9 cellular contexts compared by ENCODE assay signal in the genomic region with DNA sequence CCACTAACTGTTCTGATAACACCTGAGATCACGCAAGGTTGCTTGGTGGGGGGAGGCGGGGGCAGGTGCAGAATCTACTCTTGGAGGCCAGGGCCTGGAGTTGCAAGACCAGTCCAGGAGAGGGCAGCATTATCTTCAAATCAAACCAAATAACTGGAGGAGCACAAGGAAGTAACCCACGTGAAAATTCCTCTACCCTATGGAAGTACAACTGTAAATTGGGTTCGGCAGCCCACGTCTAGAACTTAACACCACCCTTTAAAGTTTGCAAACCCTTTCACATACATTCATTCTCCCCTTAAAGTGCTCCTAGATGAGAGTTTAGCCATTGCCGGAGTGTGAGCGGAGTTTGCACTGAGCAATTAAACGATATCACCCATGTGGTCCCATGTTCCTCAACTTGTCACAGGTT. TPM values are rescaled to one million over a fixed set of nuclear protein-coding genes. Genes with fewer than 3 reads are reported as not detected.
DNase-seq lines count a peak whose midpoint lies in the region; ATAC-seq lines count a peak whose summit lies in the region.
"Had no signal": no experiment of that assay in that cellular context is flagged by ENCODE, and none has a peak within 500 bp of the region (broad histone marks: within the 10 kb centered on the region; RNA-seq: fewer than 3 reads in every experiment).

No MANE protein-coding gene starts in this region.

- peak; percentile 68 for ATAC-seq in HG03095 (IDR thresholded peaks at IDR 0.05; ENCODE audit: unreplicated experiment)

- no peak overlapping the region for H3K4me3 Mint-ChIP-seq in activated CD4-positive, alpha-beta T cell treated with anti-CD3 and anti-CD28 coated beads, Interleukin-2, amount 10 ng/mL, durations not matched to agents 7 days and 5 days
- H3K4me3 Mint-ChIP-seq: activated naive CD8-positive, alpha-beta T cell had no signal

- H3K4me1 Mint-ChIP-seq in activated CD4-positive, alpha-beta T cell treated with anti-CD3 and anti-CD28 coated beads, Interleukin-2, amount 10 ng/mL, durations not matched to agents 7 days and 5 days = peaks cover 10% of the 10 kb centered on the region

- peak; percentile 50 for DNase-seq in DMS153 treated with DMSO at 0.1 percent for 48 hours (lab: John Stamatoyannopoulos, UW; ENCODE audit: unreplicated experiment)
- peak; percentile 45 to 52 for DNase-seq in NCI-H524 (lab: John Stamatoyannopoulos, UW)
- peak; percentile 79 for DNase-seq in activated CD4-positive, alpha-beta T cell treated with anti-CD3 and anti-CD28 coated beads, Interleukin-2, amount 10 ng/mL, durations not matched to agents 7 days and 5 days
- peak; percentile 57 to 74 for DNase-seq in dermis microvascular lymphatic vessel endothelial cell (ENCODE audit: low read depth in 2 of 2)
- DNase-seq in medulla oblongata (ENCODE audit: extremely low spot score) = peak; percentile 77
- DNase-seq in stimulated activated CD4-positive, alpha-beta T cell treated with anti-CD3 and anti-CD28 coated beads, TNF-alpha, amount 100 ng/mL, for 4 hours (ENCODE audit: low read depth in 3 of 3) = peak; percentile 31 to 50 (median 47)
- no peak for DNase-seq in cerebellar nuclear complex (lab: John Stamatoyannopoulos, UW)

- POLR2A ChIA-PET in activated CD4-positive, alpha-beta T cell treated with anti-CD3 and anti-CD28 coated beads, Interleukin-2, amount 10 ng/mL, durations not matched to agents 7 days and 5 days (lab: Charles Lee) = no interaction called here

- peaks cover 4% of the 10 kb centered on the region for H3K27me3 Mint-ChIP-seq in activated CD4-positive, alpha-beta T cell treated with anti-CD3 and anti-CD28 coated beads, Interleukin-2, amount 10 ng/mL, durations not matched to agents 7 days and 5 days
- H3K27me3 Mint-ChIP-seq: activated naive CD8-positive, alpha-beta T cell had no signal

- H3K36me3 Mint-ChIP-seq in activated CD4-positive, alpha-beta T cell treated with anti-CD3 and anti-CD28 coated beads, Interleukin-2, amount 10 ng/mL, durations not matched to agents 7 days and 5 days (ENCODE audit: low read depth) = no peaks in the 10 kb centered on the region
- H3K36me3 Mint-ChIP-seq: activated naive CD8-positive, alpha-beta T cell had no signal

- CTCF ChIA-PET in activated CD4-positive, alpha-beta T cell treated with anti-CD3 and anti-CD28 coated beads, Interleukin-2, amount 10 ng/mL, durations not matched to agents 7 days and 5 days (lab: Charles Lee) = interaction anchor here (1.2 kb wide), 1 partner anchor 18 kb away, joined by 4 read pairs; no protein-coding TSS in a partner anchor

- no peaks in the 10 kb centered on the region for H3K9me3 Mint-ChIP-seq in activated CD4-positive, alpha-beta T cell treated with anti-CD3 and anti-CD28 coated beads, Interleukin-2, amount 10 ng/mL, durations not matched to agents 7 days and 5 days

- no peak overlapping the region for H3K27ac Mint-ChIP-seq in activated CD4-positive, alpha-beta T cell treated with anti-CD3 and anti-CD28 coated beads, Interleukin-2, amount 10 ng/mL, durations not matched to agents 7 days and 5 days
- H3K27ac Mint-ChIP-seq: activated naive CD8-positive, alpha-beta T cell had no signal

RNA-seq across cellular contexts. Expression of gene CXCR1, which starts 19.6 kb away (rescaled TPM):
- 1 to 10 TPM in 1 of 2 experiments, under 1 TPM in 1; 0.99 to 1.1 TPM for total RNA-seq in activated CD4-positive, alpha-beta T cell treated with anti-CD3 and anti-CD28 coated beads, Interleukin-2, amount 10 ng/mL, durations not matched to agents 7 days and 5 days
- total RNA-seq in dermis microvascular lymphatic vessel endothelial cell = not detected in 2 replicates

RNA-seq across cellular contexts. Expression of gene ARPC2, which starts 30.6 kb away (rescaled TPM):
- total RNA-seq in activated CD4-positive, alpha-beta T cell treated with anti-CD3 and anti-CD28 coated beads, Interleukin-2, amount 10 ng/mL, durations not matched to agents 7 days and 5 days = 100 to 1,000 TPM; 708 to 729 TPM
- 256 and 269 TPM in 2 replicates for total RNA-seq in dermis microvascular lymphatic vessel endothelial cell

Comparison
In these comparisons a context has a peak if more than half of its experiments do, and no peak if none do; other contexts are left out.
1. DNase-seq: peak in DMS153 treated with DMSO at 0.1 percent for 48 hours (single experiment), NCI-H524 (2 of 2), activated CD4-positive, alpha-beta T cell treated with anti-CD3 and anti-CD28 coated beads, Interleukin-2, amount 10 ng/mL, durations not matched to agents 7 days and 5 days (single experiment), dermis microvascular lymphatic vessel endothelial cell (2 of 2), medulla oblongata (single experiment) and stimulated activated CD4-positive, alpha-beta T cell treated with anti-CD3 and anti-CD28 coated beads, TNF-alpha, amount 100 ng/mL, for 4 hours (3 of 3); none in cerebellar nuclear complex (0 of 2).